Comparison of ENCODE assay signal across 14 cellular contexts in the genomic region with DNA sequence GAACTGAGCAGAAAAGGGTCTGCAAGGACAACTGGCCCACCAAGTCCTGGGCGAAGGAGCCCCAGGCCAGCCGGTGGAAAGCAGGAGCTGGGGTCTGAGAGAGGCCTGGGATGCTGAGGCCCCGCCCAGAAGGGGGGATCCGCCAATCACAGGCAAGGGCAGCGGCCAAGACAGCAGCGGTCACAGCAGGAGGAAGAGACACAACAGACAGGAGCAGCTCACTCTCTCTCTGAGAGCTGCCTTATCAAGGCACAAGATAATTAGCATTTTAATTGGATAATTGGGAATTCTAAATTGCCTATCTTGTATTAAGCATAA. TPM values are rescaled to one million over a fixed set of nuclear protein-coding genes. Genes with fewer than 3 reads are reported as not detected.
A peak's percentile ranks its signal among the peaks of the same experiment; 100 is the strongest.
DNase-seq lines count a peak whose midpoint lies in the region; ATAC-seq and TF ChIP-seq lines count a peak whose summit lies in the region.
"Had no signal": no experiment of that assay in that cellular context is flagged by ENCODE, and none has a peak within 500 bp of the region (broad histone marks: within the 10 kb centered on the region; RNA-seq: fewer than 3 reads in every experiment).

No MANE protein-coding gene starts in this region.

- no peaks in the 10 kb centered on the region for H3K4me1 ChIP-seq in H9 (ENCODE audit: insufficient read depth, low read length)
- peaks cover 2% of the 10 kb centered on the region; the same call in 1 of the 2 replicates for H3K4me1 ChIP-seq in iPS DF 6.9 (ENCODE audit: control insufficient read depth, insufficient read depth, low read length)
- peaks cover 6% of the 10 kb centered on the region for H3K4me1 ChIP-seq in osteoblast (ENCODE audit: insufficient read depth, low read length)
- H3K4me1 ChIP-seq: BLaER1, HAP-1 had no signal

- H3K9me3 ChIP-seq in H9 (ENCODE audit: control insufficient read depth, low read depth, low read length) (no peaks in the 10 kb centered on the region), iPS DF 6.9 (ENCODE audit: control insufficient read depth, insufficient read depth, low read length) (no peaks in the 10 kb centered on the region), osteoblast (ENCODE audit: low read depth, low read length) (no peaks in the 10 kb centered on the region)
- H3K9me3 ChIP-seq: BLaER1, HAP-1 had no signal

- H3K4me2 ChIP-seq in H9 (ENCODE audit: insufficient read depth, insufficient read length, low read length): no peak overlapping the region
- no peak overlapping the region for H3K4me2 ChIP-seq in osteoblast (ENCODE audit: insufficient read depth, low read length)
- H3K4me2 ChIP-seq: BLaER1, PC-9 had no signal

- H4K20me1 ChIP-seq in H9 (ENCODE audit: control insufficient read depth, insufficient read depth, insufficient read length): no peaks in the 10 kb centered on the region
- H4K20me1 ChIP-seq in osteoblast (ENCODE audit: insufficient read depth, low read length): peaks cover 19% of the 10 kb centered on the region

- H3K79me2 ChIP-seq in H9 (ENCODE audit: insufficient read depth, low read length) (no peaks in the 10 kb centered on the region), osteoblast (ENCODE audit: insufficient read depth, low read length) (no peaks in the 10 kb centered on the region)

- no peak overlapping the region for H2BK20ac ChIP-seq in H9 (ENCODE audit: low read depth, low read length, poor library complexity, severe bottlenecking)

- no peak overlapping the region for H3K14ac ChIP-seq in H9 (ENCODE audit: insufficient read depth, low read length)

- no peak overlapping the region for H2BK120ac ChIP-seq in H9 (ENCODE audit: low read depth, low read length, poor library complexity, severe bottlenecking)

- no peak overlapping the region for H2BK12ac ChIP-seq in H9 (ENCODE audit: insufficient read length, low read depth, low read length)

- no peak overlapping the region for H3K27ac Mint-ChIP-seq in H9
- H3K27ac Mint-ChIP-seq: CD8-positive, alpha-beta memory T cell had no signal

- no peak overlapping the region for H3K56ac ChIP-seq in H9 (ENCODE audit: insufficient read length, low read depth, low read length)

- H2AFZ ChIP-seq in H9 (ENCODE audit: low read length) (no peak overlapping the region), osteoblast (ENCODE audit: low read length) (no peak overlapping the region)
- H2AFZ ChIP-seq: PC-9 had no signal

- no peak overlapping the region for H3T11ph ChIP-seq in H9 (ENCODE audit: low read length)

- no CpG with 5 or more reads among the region's 6 CpGs for WGBS in H9 (ENCODE audit: extremely low coverage, insufficient read length, low lambda C conversion rate)
- no CpG with 5 or more reads among the region's 6 CpGs for WGBS in iPS DF 6.9 (ENCODE audit: insufficient coverage, insufficient read length)

- H2AK5ac ChIP-seq in H9 (ENCODE audit: insufficient read length, low read length): no peak overlapping the region

- no peak overlapping the region for H2BK15ac ChIP-seq in H9 (ENCODE audit: low read depth, low read length)

- H4K91ac ChIP-seq in H9 (ENCODE audit: insufficient read length, low read depth, low read length): no peak overlapping the region

- no peak overlapping the region for H3K4me3 Mint-ChIP-seq in H9
- H3K4me3 Mint-ChIP-seq: CD8-positive, alpha-beta memory T cell had no signal

- DNase-seq in H9 (peak; percentile 76), SK-N-DZ (ENCODE audit: low spot score) (peak; percentile 79), iPS DF 6.9 (ENCODE audit: low read depth, low spot score) (peak; percentile 33), osteoblast (ENCODE audit: insufficient read length, low spot score, missing footprints) (peak; percentile 83), COR-L47 (lab: John Stamatoyannopoulos, UW) (no peak), HPDE6-E6E7 (ENCODE audit: extremely low spot score) (no peak)
- DNase-seq: DMS 273 treated with DMSO at 0.1 percent for 48 hours, NCI-H1436 treated with DMSO at 0.1 percent for 48 hours, NCI-H2081 treated with DMSO at 0.1 percent for 48 hours, PC-9 had no signal

- no peak overlapping the region for H4K5ac ChIP-seq in H9 (ENCODE audit: insufficient read length, low read depth, low read length)

- TF ChIP-seq CTCF in H9 (conservative IDR thresholded peaks at IDR 0.05) (no peak), osteoblast (IDR thresholded peaks at IDR 0.05; ENCODE audit: extremely low read depth, low read depth, low read length) (no peak)

- H3K36me3 Mint-ChIP-seq in H9 (ENCODE audit: insufficient read depth in 1 of 3, low read depth in 3 of 3): peaks cover 0 to 3% (median 0%) of the 10 kb centered on the region in 3 experiments; a peak in 1 of 7 replicates
- H3K36me3 Mint-ChIP-seq: CD8-positive, alpha-beta memory T cell had no signal

- H3K27me3 ChIP-seq in H9 (ENCODE audit: insufficient read depth, low read length) (no peaks in the 10 kb centered on the region), iPS DF 6.9 (ENCODE audit: control insufficient read depth, insufficient read depth, low read length) (no peaks in the 10 kb centered on the region), osteoblast (ENCODE audit: insufficient read depth, low read length) (no peaks in the 10 kb centered on the region)
- H3K27me3 ChIP-seq: BLaER1 had no signal

- no peaks in the 10 kb centered on the region for H3K23me2 ChIP-seq in H9 (ENCODE audit: insufficient read length, low read depth, low read length, poor library complexity, severe bottlenecking)

- peaks cover 4 to 15% of the 10 kb centered on the region in 2 experiments for H3K4me1 Mint-ChIP-seq in H9

- no peaks in the 10 kb centered on the region for H3K27me3 Mint-ChIP-seq in H9 (ENCODE audit: low read depth)
- H3K27me3 Mint-ChIP-seq: CD8-positive, alpha-beta memory T cell had no signal

- H4K8ac ChIP-seq in H9 (replicated peaks; ENCODE audit: insufficient read length, low read depth, low read length): no peak overlapping the region

- no peak overlapping the region for H3K4me3 ChIP-seq in iPS DF 6.9 (ENCODE audit: low read length)
- H3K4me3 ChIP-seq in osteoblast (ENCODE audit: insufficient read depth, low read length): no peak overlapping the region
- H3K4me3 ChIP-seq: BLaER1, HAP-1, PC-9 had no signal

- no peak overlapping the region for H3K23ac ChIP-seq in H9 (ENCODE audit: insufficient read length, low read depth, low read length)

- no peak overlapping the region for H3K4ac ChIP-seq in H9 (ENCODE audit: low read depth, low read length)

- ATAC-seq in HG03457 (IDR thresholded peaks at IDR 0.05; ENCODE audit: unreplicated experiment): no peak

- H3K9ac ChIP-seq in H9 (ENCODE audit: extremely low read depth, insufficient read length, low read length): no peak overlapping the region
- H3K9ac ChIP-seq: BLaER1 had no signal

- no peak overlapping the region for H3K27ac ChIP-seq in H9 (ENCODE audit: insufficient read length, low read depth, low read length)
- H3K27ac ChIP-seq in iPS DF 6.9 (ENCODE audit: low read length): no peak overlapping the region
- H3K27ac ChIP-seq in osteoblast (ENCODE audit: low read depth, low read length): no peak overlapping the region
- H3K27ac ChIP-seq: BLaER1, PC-9 had no signal

- no peaks in the 10 kb centered on the region for H3K9me3 Mint-ChIP-seq in H9
- H3K9me3 Mint-ChIP-seq: CD8-positive, alpha-beta memory T cell had no signal

- H3K18ac ChIP-seq in H9 (ENCODE audit: insufficient read length, low read depth, low read length): no peak overlapping the region

- no peak overlapping the region for H2BK5ac ChIP-seq in H9 (ENCODE audit: insufficient read length, low read length)

- H3K36me3 ChIP-seq in iPS DF 6.9 (ENCODE audit: control insufficient read depth, insufficient read depth, low read length) (no peaks in the 10 kb centered on the region), osteoblast (ENCODE audit: insufficient read depth, low read length) (no peaks in the 10 kb centered on the region)
- H3K36me3 ChIP-seq: BLaER1, HAP-1 had no signal

- no peaks in the 10 kb centered on the region for H3K79me1 ChIP-seq in H9 (ENCODE audit: insufficient read depth, low read depth, low read length, poor library complexity, severe bottlenecking)

RNA-seq across cellular contexts. Expression of a gene that starts 46.2 kb away (rescaled TPM):
- total RNA-seq in H9 (2021) (33.7 and 33.9 TPM in 2 replicates), osteoblast (31.5 and 35.5 TPM in 2 replicates)
- 32.5 and 40.2 TPM in 2 replicates for polyA plus RNA-seq in SK-N-DZ (2014; cell fraction: cytosol; rRNA removed)
- 19.9 and 22.5 TPM in 2 replicates for polyA plus RNA-seq in SK-N-DZ (2014; cell fraction: nucleus; rRNA removed)

Comparison
In these comparisons a context has a peak if more than half of its experiments do, and no peak if none do; other contexts are left out.
1. DNase-seq: peak in H9 (single experiment), SK-N-DZ (single experiment), iPS DF 6.9 (single experiment) and osteoblast (single experiment); none in COR-L47 (single experiment) and HPDE6-E6E7 (single experiment).